Comparison of ENCODE assay signal across 16 cellular contexts in genomic region chr11:88480217-88480616, GRCh38.
DNase-seq lines count a peak whose midpoint lies in the region; ATAC-seq, FAIRE-seq and TF ChIP-seq lines count a peak whose summit lies in the region.
"Had no signal": no experiment of that assay in that cellular context is flagged by ENCODE, and none has a peak within 500 bp of the region (broad histone marks: within the 10 kb centered on the region; RNA-seq: fewer than 3 reads in every experiment).

No MANE protein-coding gene starts in this region.

- 5 to 7% methylated on average over 1 of the region's 1 CpG for WGBS in aorta, 2 donors

- H3K4me3 ChIP-seq in astrocyte (ENCODE audit: insufficient read depth, low read depth, low read length) (no peak overlapping the region), aorta (ENCODE audit: low read length in 2 of 2) (no peak overlapping the region)
- H3K4me3 ChIP-seq: colonic mucosa, Peyer's patch had no signal

- intact Hi-C loops in left cardiac atrium (cut with DNase I): no loop called here
- intact Hi-C loops in Right ventricle myocardium superior (cut with DNase I): no loop called here
- intact Hi-C loops in aorta (cut with DNase I): no loop called here

- no peaks in the 10 kb centered on the region for H4K20me1 ChIP-seq in astrocyte (ENCODE audit: insufficient read depth, low read length)

- DNase-seq in left cardiac atrium (no peak), Right ventricle myocardium superior (no peak), astrocyte (ENCODE audit: low read depth) (peak; percentile 91), hepatic stellate cell (ENCODE audit: low spot score) (peak; percentile 17), aorta (no peak), D341Med (ENCODE audit: low spot score) (no peak), RPMI8226 (no peak)
- no peak for DNase-seq in activated CD4-positive, alpha-beta T cell treated with anti-CD3 and anti-CD28 coated beads, Interleukin-2, amount 50 U/mL, for 1 hour
- DNase-seq: activated B cell treated with CpG ODN at 0.5 μM for 24 hours, colonic mucosa, GF-D8, KBM-7, NCI-H2107, Peyer's patch had no signal

- no peak overlapping the region for H2AFZ ChIP-seq in astrocyte (ENCODE audit: low read depth, low read length)

- H3K4me1 Mint-ChIP-seq in astrocyte (ENCODE audit: low read depth, unreplicated experiment): peaks cover 19% of the 10 kb centered on the region
- H3K4me1 Mint-ChIP-seq: activated T-helper 17 cell treated with anti-CD3 and anti-CD28 coated beads, Interleukin-2, amount 50 U/mL, for 72 hours had no signal

- peak overlapping the region; percentile 27 for H3K27ac Mint-ChIP-seq in astrocyte (ENCODE audit: unreplicated experiment)
- H3K27ac Mint-ChIP-seq: activated B cell treated with CpG ODN at 0.5 μM for 24 hours; activated T-helper 17 cell treated with anti-CD3 and anti-CD28 coated beads, Interleukin-2, amount 50 U/mL, for 72 hours had no signal

- peak; percentile 72 for FAIRE-seq in astrocyte (lab: Jason Lieb, UNC)
- FAIRE-seq: A204.1 had no signal

- no peaks in the 10 kb centered on the region for H3K36me3 Mint-ChIP-seq in astrocyte (ENCODE audit: low read depth, unreplicated experiment)

- no peak for TF ChIP-seq CTCF in astrocyte (IDR thresholded peaks at IDR 0.05; ENCODE audit: insufficient read depth, low read depth, low read length)

- no peaks in the 10 kb centered on the region for H3K27me3 ChIP-seq in astrocyte (ENCODE audit: insufficient read depth, low read length)
- no peaks in the 10 kb centered on the region for H3K27me3 ChIP-seq in aorta (ENCODE audit: control insufficient read depth in 1 of 2, insufficient read depth in 2 of 2, low read length in 1 of 2)
- H3K27me3 ChIP-seq: colonic mucosa, Peyer's patch had no signal

- H3K27me3 Mint-ChIP-seq in astrocyte (ENCODE audit: low read depth, unreplicated experiment): no peaks in the 10 kb centered on the region
- H3K27me3 Mint-ChIP-seq: activated B cell treated with CpG ODN at 0.5 μM for 24 hours; activated T-helper 17 cell treated with anti-CD3 and anti-CD28 coated beads, Interleukin-2, amount 50 U/mL, for 72 hours had no signal

- ATAC-seq in left cardiac atrium (peak; percentile 54 to 64), Right ventricle myocardium superior (ENCODE audit: poor library complexity) (no peak), aorta (ENCODE audit: low FRiP score) (peak; percentile 67)
- ATAC-seq: activated T-helper 17 cell treated with anti-CD3 and anti-CD28 coated beads, Interleukin-2, amount 50 U/mL, for 72 hours had no signal

- H3K9me3 ChIP-seq in astrocyte (ENCODE audit: insufficient read depth, low read depth, low read length): no peaks in the 10 kb centered on the region
- no peaks in the 10 kb centered on the region for H3K9me3 ChIP-seq in aorta (ENCODE audit: control insufficient read depth, low read length)
- H3K9me3 ChIP-seq: colonic mucosa, Peyer's patch had no signal

- H3K9me3 Mint-ChIP-seq in astrocyte (ENCODE audit: unreplicated experiment): no peaks in the 10 kb centered on the region
- H3K9me3 Mint-ChIP-seq: activated B cell treated with CpG ODN at 0.5 μM for 24 hours; activated T-helper 17 cell treated with anti-CD3 and anti-CD28 coated beads, Interleukin-2, amount 50 U/mL, for 72 hours had no signal

- H3K9ac ChIP-seq in astrocyte (ENCODE audit: low read length): no peak overlapping the region

- H3K36me3 ChIP-seq in astrocyte (ENCODE audit: insufficient read depth, low read length) (no peaks in the 10 kb centered on the region), aorta (ENCODE audit: control insufficient read depth in 1 of 2, insufficient read depth in 2 of 2, low read length in 1 of 2) (no peaks in the 10 kb centered on the region)
- H3K36me3 ChIP-seq: colonic mucosa, Peyer's patch had no signal

- H3K4me3 Mint-ChIP-seq in astrocyte (ENCODE audit: unreplicated experiment): no peak overlapping the region
- H3K4me3 Mint-ChIP-seq: activated B cell treated with CpG ODN at 0.5 μM for 24 hours; activated T-helper 17 cell treated with anti-CD3 and anti-CD28 coated beads, Interleukin-2, amount 50 U/mL, for 72 hours had no signal

- H3K4me2 ChIP-seq in astrocyte (ENCODE audit: low read length): peak overlapping the region; percentile 32

- H3K79me2 ChIP-seq in astrocyte (ENCODE audit: insufficient read depth, low read length): no peaks in the 10 kb centered on the region

- H3K4me1 ChIP-seq in astrocyte (ENCODE audit: insufficient read depth, low read length) (peaks cover 16% of the 10 kb centered on the region), aorta (ENCODE audit: control insufficient read depth in 1 of 2, insufficient read depth in 2 of 2, low read length in 2 of 2) (peaks cover 0 to 6% of the 10 kb centered on the region in 2 donors)
- H3K4me1 ChIP-seq: colonic mucosa, Peyer's patch had no signal

- H3K27ac ChIP-seq in astrocyte (ENCODE audit: low read depth, low read length) (peak overlapping the region; percentile 43), aorta (ENCODE audit: low read depth in 1 of 2, low read length in 2 of 2) (no peak overlapping the region)
- H3K27ac ChIP-seq: colonic mucosa, Peyer's patch had no signal

Comparison
In these comparisons a context has a peak if more than half of its experiments do, and no peak if none do; other contexts are left out.
1. DNase-seq: peak in astrocyte (single experiment) and hepatic stellate cell (single experiment); none in left cardiac atrium (single experiment), Right ventricle myocardium superior (single experiment), aorta (0 of 2), D341Med (single experiment), RPMI8226 (single experiment) and activated CD4-positive, alpha-beta T cell treated with anti-CD3 and anti-CD28 coated beads, Interleukin-2, amount 50 U/mL, for 1 hour (single experiment).